Comparison of ENCODE assay signal across 1 cellular context in genomic region chr11:77994434-77995362, GRCh38.
TF ChIP-seq lines count a peak whose summit lies in the region.

A gene with protein sequence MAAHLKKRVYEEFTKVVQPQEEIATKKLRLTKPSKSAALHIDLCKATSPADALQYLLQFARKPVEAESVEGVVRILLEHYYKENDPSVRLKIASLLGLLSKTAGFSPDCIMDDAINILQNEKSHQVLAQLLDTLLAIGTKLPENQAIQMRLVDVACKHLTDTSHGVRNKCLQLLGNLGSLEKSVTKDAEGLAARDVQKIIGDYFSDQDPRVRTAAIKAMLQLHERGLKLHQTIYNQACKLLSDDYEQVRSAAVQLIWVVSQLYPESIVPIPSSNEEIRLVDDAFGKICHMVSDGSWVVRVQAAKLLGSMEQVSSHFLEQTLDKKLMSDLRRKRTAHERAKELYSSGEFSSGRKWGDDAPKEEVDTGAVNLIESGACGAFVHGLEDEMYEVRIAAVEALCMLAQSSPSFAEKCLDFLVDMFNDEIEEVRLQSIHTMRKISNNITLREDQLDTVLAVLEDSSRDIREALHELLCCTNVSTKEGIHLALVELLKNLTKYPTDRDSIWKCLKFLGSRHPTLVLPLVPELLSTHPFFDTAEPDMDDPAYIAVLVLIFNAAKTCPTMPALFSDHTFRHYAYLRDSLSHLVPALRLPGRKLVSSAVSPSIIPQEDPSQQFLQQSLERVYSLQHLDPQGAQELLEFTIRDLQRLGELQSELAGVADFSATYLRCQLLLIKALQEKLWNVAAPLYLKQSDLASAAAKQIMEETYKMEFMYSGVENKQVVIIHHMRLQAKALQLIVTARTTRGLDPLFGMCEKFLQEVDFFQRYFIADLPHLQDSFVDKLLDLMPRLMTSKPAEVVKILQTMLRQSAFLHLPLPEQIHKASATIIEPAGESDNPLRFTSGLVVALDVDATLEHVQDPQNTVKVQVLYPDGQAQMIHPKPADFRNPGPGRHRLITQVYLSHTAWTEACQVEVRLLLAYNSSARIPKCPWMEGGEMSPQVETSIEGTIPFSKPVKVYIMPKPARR (minus strand): TSS chr11:77994668. CDS start chr11:77994643, 25 bp downstream.

TF ChIP-seq in SK-N-SH, 30 proteins besides CTCF, POLR2A, EP300 and RAD21 (continued from another document):
- peak; percentile 28; the same call in 1 of the 2 replicates for TF ChIP-seq FOSL2 (IDR thresholded peaks at IDR 0.05; ENCODE audit: borderline replicate concordance, low read depth)
- TF ChIP-seq, protein P1, sequence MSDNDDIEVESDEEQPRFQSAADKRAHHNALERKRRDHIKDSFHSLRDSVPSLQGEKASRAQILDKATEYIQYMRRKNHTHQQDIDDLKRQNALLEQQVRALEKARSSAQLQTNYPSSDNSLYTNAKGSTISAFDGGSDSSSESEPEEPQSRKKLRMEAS (IDR thresholded peaks at IDR 0.05; ENCODE audit: low read depth), result peak; percentile 79; the same call in 1 of the 2 replicates
- no peak; the same call in 1 of the 2 replicates for TF ChIP-seq RXRA (IDR thresholded peaks at IDR 0.05; ENCODE audit: borderline replicate concordance, low read depth)
- TF ChIP-seq USF2 (IDR thresholded peaks at IDR 0.05; ENCODE audit: borderline replicate concordance, low read depth, low read length), result no peak
- TF ChIP-seq TCF12 (IDR thresholded peaks at IDR 0.05), result 0 out of 2 replicates have a peak, but pooled peaks have one; percentile 15
- TF ChIP-seq ELF1 (IDR thresholded peaks at IDR 0.05), result peak; percentile 96
- TF ChIP-seq ZBTB33 (IDR thresholded peaks at IDR 0.05; ENCODE audit: borderline replicate concordance, low read depth), result no peak
- peak; percentile 87; the same call in 1 of the 2 replicates for TF ChIP-seq TAF1 (IDR thresholded peaks at IDR 0.05; ENCODE audit: borderline replicate concordance, low read depth, low read length)
- peak; percentile 87 for TF ChIP-seq MXI1 (IDR thresholded peaks at IDR 0.05; ENCODE audit: low read depth, low read length)
- 0 out of 2 replicates have a peak, but pooled peaks have one; percentile 26 for TF ChIP-seq FOXM1 (IDR thresholded peaks at IDR 0.05; ENCODE audit: low read depth)
- TF ChIP-seq GABPA (IDR thresholded peaks at IDR 0.05; ENCODE audit: low read depth), result peak; percentile 91
- TF ChIP-seq RFX5 (IDR thresholded peaks at IDR 0.05; ENCODE audit: low read length), result no peak
- TF ChIP-seq PBX3 (IDR thresholded peaks at IDR 0.05), result peak; percentile 98
- TF ChIP-seq SMC3 (IDR thresholded peaks at IDR 0.05; ENCODE audit: low read depth, low read length), result no peak; the same call in 1 of the 2 replicates
- 0 out of 2 replicates have a peak, but pooled peaks have one; percentile 14 for TF ChIP-seq USF1 (IDR thresholded peaks at IDR 0.05; ENCODE audit: borderline replicate concordance, low read depth)
- TF ChIP-seq MEF2A (IDR thresholded peaks at IDR 0.05; ENCODE audit: borderline replicate concordance, low read depth), result no peak
- TF ChIP-seq NFIC (IDR thresholded peaks at IDR 0.05; ENCODE audit: borderline replicate concordance), result 0 out of 2 replicates have a peak, but pooled peaks have one; percentile 19
- peak; percentile 83 for TF ChIP-seq POLR2AphosphoS5 (IDR thresholded peaks at IDR 0.05; ENCODE audit: low read depth, low read length)
- no peak; the same call in 1 of the 2 replicates for TF ChIP-seq RCOR1 (IDR thresholded peaks at IDR 0.05; ENCODE audit: low read length)
- TF ChIP-seq NRF1 (IDR thresholded peaks at IDR 0.05; ENCODE audit: low read depth, low read length), result peak; percentile 21; the same call in 1 of the 2 replicates
TF ChIP-seq in SK-N-SH: peak in this region for 19.
